Comparison of ENCODE assay signal across 8 cellular contexts in genomic region chr5:108681079-108681921, GRCh38.
A peak's percentile ranks its signal among the peaks of the same experiment; 100 is the strongest.
DNase-seq lines count a peak whose midpoint lies in the region; ATAC-seq, FAIRE-seq and TF ChIP-seq lines count a peak whose summit lies in the region.

No MANE protein-coding gene starts in this region.

- DNase-seq in ELF-1 (ENCODE audit: low read depth, low spot score) (peak; percentile 47), NOMO-1 treated with DMSO at 0.1 percent for 48 hours (lab: John Stamatoyannopoulos, UW; ENCODE audit: unreplicated experiment) (peak; percentile 79), mammary epithelial cell (peak; percentile 56), keratinocyte (ENCODE audit: low read depth, low spot score) (no peak)
- DNase-seq in stimulated activated naive CD8-positive, alpha-beta T cell treated with anti-CD3 and anti-CD28 coated beads, Interleukin-15, Interleukin-2, amounts not matched to agents 100 U/mL and 50 U/mL, for 24 hours = peak; percentile 12
- DNase-seq in stimulated activated CD4-positive, alpha-beta T cell treated with anti-CD3 and anti-CD28 coated beads, Interleukin-2, amount 100 ng/mL, for 24 hours = no peak

- no peaks in the 10 kb centered on the region for H3K36me3 ChIP-seq in mammary epithelial cell (ENCODE audit: insufficient read depth, low read length)
- H3K36me3 ChIP-seq in keratinocyte (ENCODE audit: control insufficient read depth in 2 of 2, extremely low read depth in 1 of 2, insufficient read depth in 2 of 2, low read length in 2 of 2) = no peaks in the 10 kb centered on the region

- H2AFZ ChIP-seq in mammary epithelial cell (ENCODE audit: low read depth, low read length) = no peak overlapping the region
- no peak overlapping the region for H2AFZ ChIP-seq in keratinocyte (ENCODE audit: control insufficient read depth, low read length)

- H3K27ac ChIP-seq in mammary epithelial cell (ENCODE audit: insufficient read depth, low read depth, low read length) = no peak overlapping the region
- H3K27ac ChIP-seq in keratinocyte (ENCODE audit: control insufficient read depth, insufficient read depth, low read length) = no peak overlapping the region

- BruUV-seq in mammary epithelial cell (replicated peaks; lab: Mats Ljungman, UMichigan) = no TSS peak

- no peaks in the 10 kb centered on the region for H3K9me1 ChIP-seq in keratinocyte (ENCODE audit: control insufficient read depth, extremely low read depth, insufficient read depth, low read length)

- ATAC-seq in GM19395 (IDR thresholded peaks at IDR 0.05; ENCODE audit: unreplicated experiment) = peak; percentile 95
- ATAC-seq in HG03342 (IDR thresholded peaks at IDR 0.05; ENCODE audit: unreplicated experiment) = peak; percentile 95
- peak; percentile 66 for ATAC-seq in stimulated activated naive CD8-positive, alpha-beta T cell treated with anti-CD3 and anti-CD28 coated beads, Interleukin-15, Interleukin-2, amounts not matched to agents 100 U/mL and 50 U/mL, for 24 hours

- H3K4me3 ChIP-seq in mammary epithelial cell (replicated peaks in 1 of 3; ENCODE audit: insufficient read depth in 1 of 3, low read depth in 2 of 3, low read length in 3 of 3) (no peak overlapping the region), keratinocyte (ENCODE audit: control insufficient read depth in 2 of 3, extremely low read depth in 1 of 3, insufficient read depth in 2 of 3, low read depth in 1 of 3, low read length in 3 of 3) (no peak overlapping the region)

- in situ Hi-C loops in mammary epithelial cell (cut with MboI; ENCODE audit: low sequenced_read_pairs in 2 of 2) = no loop called here

- dilution Hi-C loops in mammary epithelial cell (cut with HindIII; ENCODE audit: low sequenced_read_pairs) = no loop called here
- dilution Hi-C loops in keratinocyte (cut with MboI; ENCODE audit: extremely low pct_ligation_motif_present, low sequenced_read_pairs) = no loop called here

- H3K79me2 ChIP-seq in mammary epithelial cell (ENCODE audit: insufficient read depth, low read length) (no peaks in the 10 kb centered on the region), keratinocyte (ENCODE audit: control insufficient read depth, insufficient read depth, low read length) (no peaks in the 10 kb centered on the region)

- peak; percentile 72 to 87 for TF ChIP-seq CTCF in mammary epithelial cell (conservative IDR thresholded peaks at IDR 0.05 in 1 of 2, IDR thresholded peaks at IDR 0.05 in 1 of 2; ENCODE audit: extremely low read depth in 1 of 2, insufficient read depth in 1 of 2, low read depth in 1 of 2, low read length in 2 of 2)
- peak; percentile 63 to 81 (median 71) for TF ChIP-seq CTCF in keratinocyte (optimal IDR thresholded peaks at IDR 0.05 in 1 of 3, IDR thresholded peaks at IDR 0.05 in 1 of 3, conservative IDR thresholded peaks at IDR 0.05 in 1 of 3; ENCODE audit: extremely low read depth in 1 of 3, insufficient read depth in 2 of 3, low read length in 3 of 3)

- H3K9ac ChIP-seq in mammary epithelial cell (ENCODE audit: insufficient read depth, low read length) = no peak overlapping the region
- H3K9ac ChIP-seq in keratinocyte (ENCODE audit: control insufficient read depth, extremely low read depth, insufficient read depth, low read length) = no peak overlapping the region

- H3K4me2 ChIP-seq in mammary epithelial cell (ENCODE audit: insufficient read depth, low read depth, low read length) = no peak overlapping the region
- no peak overlapping the region for H3K4me2 ChIP-seq in keratinocyte (ENCODE audit: control insufficient read depth, extremely low read depth, insufficient read depth, low read depth, low read length)

- H4K20me1 ChIP-seq in mammary epithelial cell (ENCODE audit: insufficient read depth, low read length) (no peaks in the 10 kb centered on the region), keratinocyte (ENCODE audit: control insufficient read depth, extremely low read depth, insufficient read depth, low read length) (no peaks in the 10 kb centered on the region)

- FAIRE-seq in keratinocyte (lab: Jason Lieb, UNC) = peak; percentile 90

- CTCF ChIA-PET in mammary epithelial cell (lab: Charles Lee; ENCODE audit: low non-redundant PET) = interaction anchor here (0.5 to 0.7 kb wide), 3 partner anchors 9 to 228 kb away, joined by 4 to 9 read pairs (median 4); no protein-coding TSS in a partner anchor

- H3K27me3 ChIP-seq in mammary epithelial cell (ENCODE audit: insufficient read depth, low read length) (no peaks in the 10 kb centered on the region), keratinocyte (ENCODE audit: control insufficient read depth, extremely low read depth, insufficient read depth, low read length) (peaks cover 5% of the 10 kb centered on the region)

- H3K4me1 ChIP-seq in mammary epithelial cell (ENCODE audit: insufficient read depth, low read length) = no peaks in the 10 kb centered on the region
- H3K4me1 ChIP-seq in keratinocyte (ENCODE audit: control insufficient read depth, extremely low read depth, insufficient read depth, low read length) = no peaks in the 10 kb centered on the region

- WGBS in mammary epithelial cell (ENCODE audit: low coverage, missing lambda C conversion rate) = 27% methylated on average over 5 of the region's 5 CpGs

- intact Hi-C loops in mammary epithelial cell (cut with micrococcal nuclease) = loop anchor here (1.0 to 10.0 kb wide), 5 partner anchors 39 to 794 kb away; partner anchors contain the start of gene FER

- H3K9me3 ChIP-seq in mammary epithelial cell (replicated peaks; ENCODE audit: insufficient read depth, low read length) (no peaks in the 10 kb centered on the region), keratinocyte (ENCODE audit: control insufficient read depth, low read depth, low read length) (no peaks in the 10 kb centered on the region)

Comparison
In these comparisons a context has a peak if more than half of its experiments do, and no peak if none do; other contexts are left out.
1. DNase-seq: peak in ELF-1 (single experiment), NOMO-1 treated with DMSO at 0.1 percent for 48 hours (single experiment), mammary epithelial cell (single experiment) and stimulated activated naive CD8-positive, alpha-beta T cell treated with anti-CD3 and anti-CD28 coated beads, Interleukin-15, Interleukin-2, amounts not matched to agents 100 U/mL and 50 U/mL, for 24 hours (single experiment); none in keratinocyte (single experiment) and stimulated activated CD4-positive, alpha-beta T cell treated with anti-CD3 and anti-CD28 coated beads, Interleukin-2, amount 100 ng/mL, for 24 hours (0 of 2).
2. Peak in every context shown above with its lines, with median percentiles within 50 percentile points of each other: ATAC-seq.